1 cellular context compared by ENCODE assay signal in genomic region chr1:47618222-47618720, GRCh38.
TF ChIP-seq lines count a peak whose summit lies in the region.

No MANE protein-coding gene starts in this region.

TF ChIP-seq in SK-N-SH, 30 proteins besides CTCF, POLR2A, EP300 and RAD21 (continued from another document):
- TF ChIP-seq, protein P1, sequence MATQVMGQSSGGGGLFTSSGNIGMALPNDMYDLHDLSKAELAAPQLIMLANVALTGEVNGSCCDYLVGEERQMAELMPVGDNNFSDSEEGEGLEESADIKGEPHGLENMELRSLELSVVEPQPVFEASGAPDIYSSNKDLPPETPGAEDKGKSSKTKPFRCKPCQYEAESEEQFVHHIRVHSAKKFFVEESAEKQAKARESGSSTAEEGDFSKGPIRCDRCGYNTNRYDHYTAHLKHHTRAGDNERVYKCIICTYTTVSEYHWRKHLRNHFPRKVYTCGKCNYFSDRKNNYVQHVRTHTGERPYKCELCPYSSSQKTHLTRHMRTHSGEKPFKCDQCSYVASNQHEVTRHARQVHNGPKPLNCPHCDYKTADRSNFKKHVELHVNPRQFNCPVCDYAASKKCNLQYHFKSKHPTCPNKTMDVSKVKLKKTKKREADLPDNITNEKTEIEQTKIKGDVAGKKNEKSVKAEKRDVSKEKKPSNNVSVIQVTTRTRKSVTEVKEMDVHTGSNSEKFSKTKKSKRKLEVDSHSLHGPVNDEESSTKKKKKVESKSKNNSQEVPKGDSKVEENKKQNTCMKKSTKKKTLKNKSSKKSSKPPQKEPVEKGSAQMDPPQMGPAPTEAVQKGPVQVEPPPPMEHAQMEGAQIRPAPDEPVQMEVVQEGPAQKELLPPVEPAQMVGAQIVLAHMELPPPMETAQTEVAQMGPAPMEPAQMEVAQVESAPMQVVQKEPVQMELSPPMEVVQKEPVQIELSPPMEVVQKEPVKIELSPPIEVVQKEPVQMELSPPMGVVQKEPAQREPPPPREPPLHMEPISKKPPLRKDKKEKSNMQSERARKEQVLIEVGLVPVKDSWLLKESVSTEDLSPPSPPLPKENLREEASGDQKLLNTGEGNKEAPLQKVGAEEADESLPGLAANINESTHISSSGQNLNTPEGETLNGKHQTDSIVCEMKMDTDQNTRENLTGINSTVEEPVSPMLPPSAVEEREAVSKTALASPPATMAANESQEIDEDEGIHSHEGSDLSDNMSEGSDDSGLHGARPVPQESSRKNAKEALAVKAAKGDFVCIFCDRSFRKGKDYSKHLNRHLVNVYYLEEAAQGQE (IDR thresholded peaks at IDR 0.05; ENCODE audit: low read depth, low read length) = no peak
- peak; percentile 48; the same call in 1 of the 2 replicates for TF ChIP-seq GATA2 (CRISPR knock-in tag; IDR thresholded peaks at IDR 0.05)
